Comparison of ENCODE assay signal across 8 cellular contexts in the genomic region with DNA sequence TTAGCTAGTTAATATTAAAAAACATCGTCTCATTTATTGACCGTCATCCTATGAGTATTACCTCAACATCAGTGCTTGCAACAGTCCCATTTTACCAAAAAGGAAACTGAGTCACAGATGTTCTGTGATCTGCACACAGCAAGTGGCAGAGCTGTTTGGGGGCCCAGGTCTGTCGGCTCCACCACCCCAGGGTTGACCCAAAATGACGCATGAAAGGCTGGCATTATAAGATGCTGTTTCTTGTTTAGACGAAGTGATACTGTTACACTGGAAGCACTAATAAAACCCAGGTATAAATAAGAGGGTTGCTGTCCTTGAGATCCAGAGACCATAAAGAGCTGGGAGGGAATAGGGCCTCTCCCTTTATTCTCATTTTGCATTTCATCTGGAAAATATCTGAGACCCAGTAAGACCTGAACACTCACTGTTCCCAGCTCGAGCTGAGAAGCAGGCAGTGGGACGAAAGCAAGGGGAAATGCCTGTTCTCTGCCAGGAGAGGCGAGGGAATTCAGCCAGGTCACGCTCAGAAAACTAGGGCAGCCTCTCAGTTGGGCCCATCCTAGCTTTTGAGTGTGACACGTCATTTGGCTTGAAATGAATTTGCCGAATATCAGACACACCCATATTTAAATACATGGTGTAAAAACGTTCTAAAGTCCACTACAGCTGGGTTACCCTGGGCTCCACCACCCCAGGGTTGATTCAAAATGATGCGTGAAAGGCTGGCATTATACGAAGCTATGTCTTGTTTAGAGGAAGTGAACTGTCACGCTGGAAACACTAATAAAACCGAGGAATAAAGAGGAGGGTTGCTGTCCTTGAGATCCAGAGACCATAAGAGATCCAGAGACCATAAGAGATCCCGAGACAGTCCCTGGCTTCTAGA. TPM values are rescaled to one million over a fixed set of nuclear protein-coding genes. Genes with fewer than 3 reads are reported as not detected.
DNase-seq lines count a peak whose midpoint lies in the region; ATAC-seq lines count a peak whose summit lies in the region.

No MANE protein-coding gene starts in this region.

- peak overlapping the region; percentile 31 to 45 for H3K4me3 Mint-ChIP-seq in activated T-cell treated with anti-CD3 and anti-CD28 coated beads, Interleukin-2, amount 50 U/mL, for 72 hours

- H3K4me1 Mint-ChIP-seq in activated T-cell treated with anti-CD3 and anti-CD28 coated beads, Interleukin-2, amount 50 U/mL, for 72 hours (ENCODE audit: low read depth): peaks cover 60% of the 10 kb centered on the region

- H3K27me3 ChIP-seq in adipocyte (replicated peaks; ENCODE audit: control insufficient read depth, insufficient read depth, low read length) (no peaks in the 10 kb centered on the region), iPS-20b (ENCODE audit: insufficient read depth, low read length) (peaks cover 14% of the 10 kb centered on the region; the same call in 1 of the 2 replicates)

- H3K9ac ChIP-seq in adipocyte (ENCODE audit: low read length) (peak overlapping the region; percentile 90), iPS-20b (ENCODE audit: low read depth, low read length) (peak overlapping the region; percentile 20; the same call in 1 of the 2 replicates)

- H3K27ac ChIP-seq in iPS-20b (ENCODE audit: low read length): no peak overlapping the region
- H3K27ac ChIP-seq in substantia nigra (ENCODE audit: low read depth, low read length, poor library complexity, severe bottlenecking): peak overlapping the region; percentile 38

- H3K27me3 Mint-ChIP-seq in activated T-cell treated with anti-CD3 and anti-CD28 coated beads, Interleukin-2, amount 50 U/mL, for 72 hours (ENCODE audit: low read depth): no peaks in the 10 kb centered on the region

- peaks cover 3 to 7% of the 10 kb centered on the region in 2 donors for H3K36me3 Mint-ChIP-seq in activated T-cell treated with anti-CD3 and anti-CD28 coated beads, Interleukin-2, amount 50 U/mL, for 72 hours (ENCODE audit: insufficient read depth in 2 of 2)

- H3K4me1 ChIP-seq in adipocyte (ENCODE audit: control insufficient read depth, insufficient read depth, low read length): peaks cover 25% of the 10 kb centered on the region
- peaks cover 27% of the 10 kb centered on the region; the same call in 1 of the 2 replicates for H3K4me1 ChIP-seq in iPS-20b (ENCODE audit: insufficient read depth, low read length)

- H3K27ac Mint-ChIP-seq in activated T-cell treated with anti-CD3 and anti-CD28 coated beads, Interleukin-2, amount 50 U/mL, for 72 hours: no peak overlapping the region

- DNase-seq in activated T-cell treated with anti-CD3 and anti-CD28 coated beads, Interleukin-2, amount 50 U/mL, for 72 hours: no peak
- DNase-seq in activated T-cell treated with anti-CD3 and anti-CD28 coated beads, Interleukin-2, amount 50 U/mL, for 1 hour: no peak
- DNase-seq in adipocyte (ENCODE audit: low read depth): no peak
- peak in 22 of 49 donors; percentile 14 to 77 (median 38) for DNase-seq in substantia nigra (lab: John Stamatoyannopoulos, UW)
- DNase-seq in NOMO-1 (lab: John Stamatoyannopoulos, UW; ENCODE audit: unreplicated experiment in 2 of 2): no peak
- DNase-seq in NCI-H1694 (lab: John Stamatoyannopoulos, UW): no peak

- no peak for ATAC-seq in activated T-cell treated with anti-CD3 and anti-CD28 coated beads, Interleukin-2, amount 50 U/mL, for 72 hours (replicated peaks in 1 of 2)
- ATAC-seq in GM18907 (IDR thresholded peaks at IDR 0.05; ENCODE audit: unreplicated experiment): no peak

- H3K36me3 ChIP-seq in adipocyte (ENCODE audit: control insufficient read depth, insufficient read depth, low read length, severe bottlenecking): peaks cover 13% of the 10 kb centered on the region
- H3K36me3 ChIP-seq in iPS-20b (ENCODE audit: insufficient read depth, low read depth, low read length): peaks cover 30% of the 10 kb centered on the region

- H3K9me3 ChIP-seq in adipocyte (ENCODE audit: control insufficient read depth, low read length): no peaks in the 10 kb centered on the region
- no peaks in the 10 kb centered on the region for H3K9me3 ChIP-seq in iPS-20b (ENCODE audit: insufficient read depth, low read depth, low read length)

- peaks cover under 1 to 1% of the 10 kb centered on the region in 2 donors for H3K9me3 Mint-ChIP-seq in activated T-cell treated with anti-CD3 and anti-CD28 coated beads, Interleukin-2, amount 50 U/mL, for 72 hours

- H3K4me3 ChIP-seq in adipocyte (ENCODE audit: low read length) (peak overlapping the region; percentile 85), iPS-20b (ENCODE audit: low read length) (peak overlapping the region; percentile 89)

RNA-seq across cellular contexts. Expression of gene MICAL1, which starts 1.4 kb away (rescaled TPM):
- 10 to 100 TPM; 70.4 to 76.7 TPM for total RNA-seq in activated T-cell treated with anti-CD3 and anti-CD28 coated beads, Interleukin-2, amount 50 U/mL, for 72 hours

RNA-seq across cellular contexts. Expression of gene SMPD2, which starts 16.4 kb away (rescaled TPM):
- total RNA-seq in activated T-cell treated with anti-CD3 and anti-CD28 coated beads, Interleukin-2, amount 50 U/mL, for 72 hours: 1 to 10 TPM; 6.7 to 8.8 TPM

RNA-seq across cellular contexts. Expression of gene PPIL6, which starts 16.5 kb away (rescaled TPM):
- total RNA-seq in activated T-cell treated with anti-CD3 and anti-CD28 coated beads, Interleukin-2, amount 50 U/mL, for 72 hours: under 1 TPM; 0.17 to 0.56 TPM

RNA-seq across cellular contexts. Expression of gene ZBTB24, which starts 26.1 kb away (rescaled TPM):
- total RNA-seq in activated T-cell treated with anti-CD3 and anti-CD28 coated beads, Interleukin-2, amount 50 U/mL, for 72 hours: 10 to 100 TPM; 14.2 to 15.9 TPM
